22 cellular contexts compared by ENCODE assay signal in the genomic region with DNA sequence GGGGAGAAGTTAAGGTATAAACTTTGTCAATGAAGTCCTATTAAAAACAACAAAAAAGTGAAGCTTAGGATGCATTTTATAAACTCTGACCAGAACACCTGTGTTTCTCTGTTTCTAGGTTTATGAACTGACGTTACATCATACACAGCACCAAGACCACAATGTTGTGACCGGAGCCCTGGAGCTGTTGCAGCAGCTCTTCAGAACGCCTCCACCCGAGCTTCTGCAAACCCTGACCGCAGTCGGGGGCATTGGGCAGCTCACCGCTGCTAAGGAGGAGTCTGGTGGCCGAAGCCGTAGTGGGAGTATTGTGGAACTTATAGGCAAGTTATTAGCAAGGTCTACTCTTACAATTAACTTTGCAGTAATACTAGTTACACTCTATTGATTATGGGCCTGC. TPM values are rescaled to one million over a fixed set of nuclear protein-coding genes. Genes with fewer than 3 reads are reported as not detected.
DNase-seq lines count a peak whose midpoint lies in the region; ATAC-seq and TF ChIP-seq lines count a peak whose summit lies in the region.
"Had no signal": no experiment of that assay in that cellular context is flagged by ENCODE, and none has a peak within 500 bp of the region (broad histone marks: within the 10 kb centered on the region; RNA-seq: fewer than 3 reads in every experiment).

No MANE protein-coding gene starts in this region.

- H3F3A ChIP-seq in smooth muscle cell (ENCODE audit: low read depth) (peaks cover 24% of the 10 kb centered on the region), PC-3 (ENCODE audit: low read length, unreplicated experiment) (no peaks in the 10 kb centered on the region)

- POLR2A ChIA-PET in PC-3 (lab: Charles Lee; ENCODE audit: unreplicated experiment), result no interaction called here

- H2AFZ ChIP-seq in hepatocyte, result no peak overlapping the region
- H2AFZ ChIP-seq in smooth muscle cell (ENCODE audit: low read depth), result no peak overlapping the region
- H2AFZ ChIP-seq in PC-3 (ENCODE audit: low read length), result no peak overlapping the region

- peaks cover 5% of the 10 kb centered on the region; the same call in 1 of the 2 replicates for H3K9me3 ChIP-seq in SK-N-MC (ENCODE audit: low read depth, low read length)
- H3K9me3 ChIP-seq in hepatocyte (ENCODE audit: low read depth), result no peaks in the 10 kb centered on the region
- no peaks in the 10 kb centered on the region for H3K9me3 ChIP-seq in smooth muscle cell (replicated peaks; ENCODE audit: low read depth)
- no peaks in the 10 kb centered on the region for H3K9me3 ChIP-seq in PC-3 (ENCODE audit: low read length)

- H4K20me1 ChIP-seq in hepatocyte (ENCODE audit: insufficient read depth, poor library complexity, severe bottlenecking), result no peaks in the 10 kb centered on the region
- peaks cover 4% of the 10 kb centered on the region for H4K20me1 ChIP-seq in smooth muscle cell (ENCODE audit: low read depth)
- H4K20me1 ChIP-seq in PC-3 (ENCODE audit: low read length), result no peaks in the 10 kb centered on the region

- H3K9ac ChIP-seq in SK-N-MC (ENCODE audit: insufficient read length) (no peak overlapping the region), smooth muscle cell (ENCODE audit: low read depth) (no peak overlapping the region), PC-3 (ENCODE audit: low read length) (no peak overlapping the region)

- H3K36me3 ChIP-seq in SK-N-MC (ENCODE audit: insufficient read depth, low read length) (peaks cover 51% of the 10 kb centered on the region), hepatocyte (replicated peaks; ENCODE audit: insufficient read depth, low read depth) (no peaks in the 10 kb centered on the region), smooth muscle cell (ENCODE audit: low read depth) (no peaks in the 10 kb centered on the region), PC-3 (ENCODE audit: low read depth, low read length) (peaks cover 18% of the 10 kb centered on the region; the same call in 1 of the 2 replicates)

- TF ChIP-seq CTCF in HL-60 (IDR thresholded peaks at IDR 0.05; ENCODE audit: insufficient read depth, low read length) (no peak), hepatocyte (IDR thresholded peaks at IDR 0.05; ENCODE audit: poor library complexity) (no peak), smooth muscle cell (IDR thresholded peaks at IDR 0.05; ENCODE audit: borderline replicate concordance, insufficient read depth, poor library complexity, severe bottlenecking) (no peak), PC-3 (conservative IDR thresholded peaks at IDR 0.05; ENCODE audit: low read depth, low read length) (no peak)

- H3K4me3 ChIP-seq in HL-60 (replicated peaks; ENCODE audit: insufficient read depth, low read length) (no peak overlapping the region), SK-N-MC (no peak overlapping the region), hepatocyte (no peak overlapping the region), smooth muscle cell (no peak overlapping the region), PC-3 (ENCODE audit: low read length) (no peak overlapping the region)

- CTCF ChIA-PET in PC-3 (lab: Charles Lee), result no interaction called here

- ATAC-seq in HG03469 (IDR thresholded peaks at IDR 0.05; ENCODE audit: unreplicated experiment), result no peak
- ATAC-seq in PC-3, result no peak
- ATAC-seq: SK-N-SH treated with all-trans-retinoic acid at 6 μM for 48 hours had no signal

- H3K27ac ChIP-seq in HL-60 (replicated peaks) (peak overlapping the region; percentile 66), SK-N-MC (peak overlapping the region; percentile 99), hepatocyte (peak overlapping the region; percentile 86), smooth muscle cell (ENCODE audit: low read depth) (peak overlapping the region; percentile 98), PC-3 (ENCODE audit: low read length) (no peak overlapping the region)
- H3K27ac ChIP-seq: C4-2B had no signal

- H3K9me2 ChIP-seq in hepatocyte (replicated peaks; ENCODE audit: insufficient read depth) (no peaks in the 10 kb centered on the region), PC-3 (replicated peaks; ENCODE audit: low read length) (no peaks in the 10 kb centered on the region)

- H3K4me2 ChIP-seq in hepatocyte (no peak overlapping the region), smooth muscle cell (peak overlapping the region; percentile 70), PC-3 (ENCODE audit: low read length) (no peak overlapping the region)

- DNase-seq in HL-60 (ENCODE audit: low read depth in 1 of 2, low spot score in 1 of 2) (peak in 1 of 2 experiments; percentile 81), SK-N-MC (ENCODE audit: low read depth, low spot score) (no peak), hepatocyte (ENCODE audit: low spot score) (no peak), smooth muscle cell (lab: John Stamatoyannopoulos, UW; ENCODE audit: unreplicated experiment) (no peak), NCI-H2029 (lab: John Stamatoyannopoulos, UW) (no peak), PC-3 (no peak), NCI-H187 treated with DMSO at 0.1 percent for 48 hours (lab: John Stamatoyannopoulos, UW) (no peak)
- DNase-seq: DMS79 treated with DMSO at 0.1 percent for 48 hours, Karpas-422, NCI-H1048, NCI-H1436, NCI-H2081, NCI-H446 treated with DMSO at 0.1 percent for 48 hours, NCI-H69, SHP77 had no signal

- WGBS in hepatocyte (ENCODE audit: low lambda C conversion rate, missing lambda C conversion rate), result 93% methylated on average over 9 of the region's 9 CpGs
- 81% methylated on average over 9 of the region's 9 CpGs for WGBS in smooth muscle cell (ENCODE audit: low lambda C conversion rate)

- H3K27me3 ChIP-seq in HL-60 (ENCODE audit: insufficient read depth, poor library complexity, severe bottlenecking), result no peaks in the 10 kb centered on the region
- no peaks in the 10 kb centered on the region for H3K27me3 ChIP-seq in hepatocyte
- H3K27me3 ChIP-seq in smooth muscle cell (ENCODE audit: low read depth), result no peaks in the 10 kb centered on the region
- no peaks in the 10 kb centered on the region for H3K27me3 ChIP-seq in PC-3 (ENCODE audit: low read length)

- no TSS peak for BruUV-seq in PC-3 (replicated peaks; lab: Mats Ljungman, UMichigan)

- intact Hi-C loops in PC-3 (cut with micrococcal nuclease), result no loop called here

- H3K4me1 ChIP-seq in hepatocyte (ENCODE audit: insufficient read depth), result peaks cover 16% of the 10 kb centered on the region
- H3K4me1 ChIP-seq in smooth muscle cell (ENCODE audit: low read depth), result peaks cover 6% of the 10 kb centered on the region
- H3K4me1 ChIP-seq in PC-3 (ENCODE audit: insufficient read depth, low read length), result no peaks in the 10 kb centered on the region

- no peaks in the 10 kb centered on the region for H3K79me2 ChIP-seq in hepatocyte
- no peaks in the 10 kb centered on the region for H3K79me2 ChIP-seq in smooth muscle cell (ENCODE audit: low read depth)
- no peaks in the 10 kb centered on the region for H3K79me2 ChIP-seq in PC-3 (ENCODE audit: low read length)

RNA-seq across cellular contexts. Expression of gene HTT, which starts 46.6 kb away (rescaled TPM):
- total RNA-seq in hepatocyte (30.6 and 33.9 TPM in 2 replicates), smooth muscle cell (16.4 and 23.6 TPM in 2 replicates), PC-3 (2014; rRNA removed) (18.4 and 36.3 TPM in 2 replicates)
- polyA plus RNA-seq in hepatocyte (9.5 and 12.4 TPM in 2 replicates), smooth muscle cell (7.1 and 11.4 TPM in 2 replicates)

RNA-seq across cellular contexts. Expression of gene HTT-AS, which starts 46.8 kb away (rescaled TPM):
- total RNA-seq in hepatocyte (not detected in 2 replicates), smooth muscle cell (not detected in 2 replicates), PC-3 (2014; rRNA removed) (not detected in 2 replicates)
- polyA plus RNA-seq in hepatocyte (not detected in 2 replicates), smooth muscle cell (not detected in 2 replicates)
- total RNA-seq: G401, MCF 10A, OCI-LY7 had no signal
- polyA plus RNA-seq: IgD-negative memory B cell had no signal
